ENCODE assay signal across 8 cellular contexts in genomic region chr12:14995583-14996425, GRCh38. TPM values are rescaled to one million over a fixed set of nuclear protein-coding genes. Genes with fewer than 3 reads are reported as not detected.
DNase-seq lines count a peak whose midpoint lies in the region; ATAC-seq, FAIRE-seq and TF ChIP-seq lines count a peak whose summit lies in the region.

No MANE protein-coding gene starts in this region.

- 0 out of 2 replicates have a peak, but pooled peaks cover 4% of the 10 kb centered on the region for H3K4me1 ChIP-seq in Caco-2
- H3K4me1 ChIP-seq in breast epithelium = no peaks in the 10 kb centered on the region
- no peaks in the 10 kb centered on the region for H3K4me1 ChIP-seq in HepG2 (ENCODE audit: insufficient read depth, low read length)

- FAIRE-seq in HepG2 (lab: Jason Lieb, UNC) = peak; percentile 26

- peaks cover 7% of the 10 kb centered on the region for H3K4me1 Mint-ChIP-seq in Caco-2 (ENCODE audit: low read depth, unreplicated experiment)
- H3K4me1 Mint-ChIP-seq in HFFc6 (ENCODE audit: low read depth) = peaks cover 29% of the 10 kb centered on the region

- DNase-seq in Caco-2 (peak in 1 of 2 experiments; percentile 46), HFFc6 (peak; percentile 33), NCI-H748 (lab: John Stamatoyannopoulos, UW; ENCODE audit: unreplicated experiment) (peak; percentile 53), breast epithelium (ENCODE audit: low spot score in 2 of 2) (no peak), HepG2 (ENCODE audit: low spot score) (peak; percentile 52), cortex of kidney (lab: John Stamatoyannopoulos, UW) (no peak), putamen (ENCODE audit: low spot score) (no peak)

- H3K9me3 ChIP-seq in Caco-2 (no peaks in the 10 kb centered on the region), breast epithelium (peaks cover 0 to 5% of the 10 kb centered on the region in 2 donors), HepG2 (ENCODE audit: low read length) (no peaks in the 10 kb centered on the region)

- H3K4me3 ChIP-seq in Caco-2 (ENCODE audit: low read depth, low read length) = no peak overlapping the region
- no peak overlapping the region for H3K4me3 ChIP-seq in breast epithelium
- H3K4me3 ChIP-seq in HepG2 (replicated peaks in 1 of 3; ENCODE audit: insufficient read depth in 1 of 3, low read depth in 2 of 3, low read length in 3 of 3) = no peak overlapping the region

- no peak overlapping the region for H3K4me2 ChIP-seq in HepG2 (ENCODE audit: low read depth, low read length)

- H3K27ac ChIP-seq in breast epithelium (no peak overlapping the region), HepG2 (ENCODE audit: extremely low read length, insufficient read depth, low read length) (no peak overlapping the region)

- no peaks in the 10 kb centered on the region for H3K27me3 ChIP-seq in Caco-2 (replicated peaks; ENCODE audit: control insufficient read depth, insufficient read depth, low read length)
- H3K27me3 ChIP-seq in breast epithelium = no peaks in the 10 kb centered on the region
- H3K27me3 ChIP-seq in HepG2 (ENCODE audit: control insufficient read depth in 1 of 2, insufficient read depth in 2 of 2, low read length in 2 of 2) = peaks cover 0 to 2% of the 10 kb centered on the region in 2 experiments; a peak in 1 of 5 replicates

- H3K36me3 ChIP-seq in Caco-2 (ENCODE audit: control insufficient read depth, insufficient read depth, low read length) (no peaks in the 10 kb centered on the region), breast epithelium (no peaks in the 10 kb centered on the region), HepG2 (replicated peaks in 1 of 2; ENCODE audit: control insufficient read depth in 1 of 2, insufficient read depth in 2 of 2, low read length in 2 of 2) (no peaks in the 10 kb centered on the region)

- CTCF ChIA-PET in Caco-2 (lab: Charles Lee) (interaction anchor here (0.6 to 2.4 kb wide), 13 partner anchors 16 to 194 kb away, joined by 3 to 38 read pairs (median 4); partner anchors contain the start of genes ART4, C12orf60, ERP27 and WBP11), HepG2 (lab: Yijun Ruan, JAX; ENCODE audit: low intra/inter-chr PET ratio, low total read pairs) (interaction anchor here (1.1 to 2.8 kb wide), 6 partner anchors 58 to 272 kb away, joined by 3 to 23 read pairs (median 10); no protein-coding TSS in a partner anchor)

- no peak for TF ChIP-seq RAD21 in HepG2 (CRISPR knock-in tag; IDR thresholded peaks at IDR 0.05)

- H3K79me2 ChIP-seq in HepG2 (ENCODE audit: insufficient read depth, low read length) = no peaks in the 10 kb centered on the region

- TF ChIP-seq EP300 in HepG2 (IDR thresholded peaks at IDR 0.05; ENCODE audit: low read depth in 2 of 2, low read length in 2 of 2) = no peak
- no peak for TF ChIP-seq EP300 in HepG2 (CRISPR knock-in tag; IDR thresholded peaks at IDR 0.05; ENCODE audit: borderline replicate concordance)

- POLR2A ChIA-PET in Caco-2 (lab: Charles Lee) (no interaction called here), HepG2 (lab: Yijun Ruan, JAX) (no interaction called here)

- H3K9me3 Mint-ChIP-seq in Caco-2 (ENCODE audit: unreplicated experiment) = peaks cover 4% of the 10 kb centered on the region
- no peaks in the 10 kb centered on the region for H3K9me3 Mint-ChIP-seq in HFFc6

- H3K4me3 Mint-ChIP-seq in Caco-2 (ENCODE audit: unreplicated experiment) (no peak overlapping the region), HFFc6 (no peak overlapping the region)

- intact Hi-C loops in Caco-2 (cut with micrococcal nuclease; ENCODE audit: unreplicated experiment) = loop anchor here (1.0 kb wide), 5 partner anchors 59 to 366 kb away; no protein-coding TSS in a partner anchor
- intact Hi-C loops in breast epithelium (cut with DNase I; ENCODE audit: low total_unique reads) = loop anchor here (10.0 kb wide), 1 partner anchor 741 kb away; no protein-coding TSS in a partner anchor
- intact Hi-C loops in HepG2 (cut with micrococcal nuclease; ENCODE audit: unreplicated experiment) = loop anchor here (1.0 to 10.0 kb wide), 4 partner anchors 151 to 361 kb away; no protein-coding TSS in a partner anchor

- BruUV-seq in Caco-2 (replicated peaks; lab: Mats Ljungman, UMichigan) = no TSS peak
- no TSS peak for BruUV-seq in HepG2 (replicated peaks; lab: Mats Ljungman, UMichigan)

- H3K27me3 Mint-ChIP-seq in Caco-2 (ENCODE audit: insufficient read depth, unreplicated experiment) = peaks cover 14% of the 10 kb centered on the region
- H3K27me3 Mint-ChIP-seq in HFFc6 (ENCODE audit: insufficient read depth) = peaks cover 9% of the 10 kb centered on the region

- TF ChIP-seq CTCF in Caco-2 (IDR thresholded peaks at IDR 0.05; ENCODE audit: insufficient read depth in 1 of 2, low read depth in 1 of 2, low read length in 1 of 2, severe bottlenecking in 1 of 2, unreplicated experiment in 1 of 2) (peak; percentile 69 to 74), HFFc6 (IDR thresholded peaks at IDR 0.05) (peak; percentile 86), breast epithelium (IDR thresholded peaks at IDR 0.05) (peak; percentile 30 to 76 (median 71)), HepG2 (CRISPR knock-in tag; IDR thresholded peaks at IDR 0.05) (peak; percentile 63)

- H3K27ac Mint-ChIP-seq in Caco-2 (ENCODE audit: unreplicated experiment) (no peak overlapping the region), HFFc6 (no peak overlapping the region; the same call in 1 of the 2 replicates)

- WGBS in HepG2 (ENCODE audit: low lambda C conversion rate) = 82% methylated on average over 3 of the region's 3 CpGs

- H2AFZ ChIP-seq in HepG2 (ENCODE audit: low read length) = no peak overlapping the region

- TF ChIP-seq POLR2A in breast epithelium (IDR thresholded peaks at IDR 0.05) (no peak), HepG2 (IDR thresholded peaks at IDR 0.05; ENCODE audit: insufficient read depth in 1 of 2, low read depth in 2 of 2, low read length in 2 of 2) (no peak)

- H3K36me3 Mint-ChIP-seq in Caco-2 (ENCODE audit: insufficient read depth, unreplicated experiment) = no peaks in the 10 kb centered on the region
- H3K36me3 Mint-ChIP-seq in HFFc6 (ENCODE audit: low read depth) = no peaks in the 10 kb centered on the region

- H3K9ac ChIP-seq in HepG2 (ENCODE audit: insufficient read depth, low read depth, low read length) = no peak overlapping the region

- ATAC-seq in HepG2 (no peak), HG03457 (IDR thresholded peaks at IDR 0.05; ENCODE audit: unreplicated experiment) (no peak)

- H4K20me1 ChIP-seq in HepG2 (ENCODE audit: insufficient read depth, low read length) = no peaks in the 10 kb centered on the region

- in situ Hi-C loops in HepG2 (cut with HindIII; ENCODE audit: extremely low pct_ligation_motif_present, low pct_unique_long_range_greater_than_20kb) = loop anchor here (5.0 kb wide), 3 partner anchors 154 to 274 kb away; partner anchors contain the start of genes ART4 and SMCO3

RNA-seq across cellular contexts. Expression of gene PDE6H, which starts 23.0 kb away (rescaled TPM):
- total RNA-seq in Caco-2 (2022) (not detected in 2 replicates), breast epithelium (not detected), HepG2 (2016; rRNA removed; fragmentation: Illumina TruSeq; extraction: Trizol) (not detected in 2 replicates)
- not detected for total RNA-seq in HFFc6 (2021; fragmentation: NEBNext Ultra II Directional; extraction: Animal tissue kit (Norgen Biotek cat#: 25700))
- not detected in 2 replicates for total RNA-seq in HepG2 (2016; cell fraction: cytosol; rRNA removed; fragmentation: Illumina TruSeq; extraction: Trizol; ENCODE audit: low read depth)
- not detected in 2 replicates for total RNA-seq in HepG2 (2016; cell fraction: insoluble cytoplasmic fraction; rRNA removed; fragmentation: Illumina TruSeq; extraction: Trizol)
- not detected in 2 replicates for total RNA-seq in HepG2 (2016; cell fraction: membrane; rRNA removed; fragmentation: Illumina TruSeq; extraction: Trizol)
- not detected in 2 replicates for total RNA-seq in HepG2 (2016; cell fraction: nucleus; rRNA removed; fragmentation: Illumina TruSeq; extraction: Trizol)
- not detected in 2 replicates for polyA plus RNA-seq in HepG2 (2011; rRNA removed)
- polyA plus RNA-seq in HepG2 (2011; cell fraction: cytosol; rRNA removed) = not detected in 2 replicates
- not detected in 2 replicates for polyA plus RNA-seq in HepG2 (2011; cell fraction: nucleus; rRNA removed)
- polyA plus RNA-seq in HepG2 (2012) = not detected in 2 replicates
- polyA plus RNA-seq in HepG2 (2016; cell fraction: cytosol; fragmentation: Illumina TruSeq; extraction: Trizol; ENCODE audit: low read depth) = not detected in 2 replicates
- not detected in 2 replicates for polyA plus RNA-seq in HepG2 (2016; cell fraction: insoluble cytoplasmic fraction; fragmentation: Illumina TruSeq; extraction: Trizol; ENCODE audit: low read depth)
- not detected in 2 replicates for polyA plus RNA-seq in HepG2 (2016; cell fraction: membrane; fragmentation: Illumina TruSeq; extraction: Trizol; ENCODE audit: low read depth)
- polyA plus RNA-seq in HepG2 (2016; cell fraction: nucleus; fragmentation: Illumina TruSeq; extraction: Trizol; ENCODE audit: insufficient read depth, low read depth) = not detected in 2 replicates
- polyA minus RNA-seq in HepG2 (2011; rRNA and poly(A)+ RNA removed; ENCODE audit: low replicate concordance) = not detected in 2 replicates
- polyA minus RNA-seq in HepG2 (2011; cell fraction: cytosol; rRNA and poly(A)+ RNA removed) = not detected in 2 replicates
- polyA minus RNA-seq in HepG2 (2011; cell fraction: nucleus; rRNA and poly(A)+ RNA removed) = not detected in 2 replicates

RNA-seq across cellular contexts. Expression of gene ARHGDIB, which starts 34.4 kb away (rescaled TPM):
- total RNA-seq in Caco-2 (2022) (15.9 and 21.1 TPM in 2 replicates), breast epithelium (100 to 1,000 TPM; 159 to 222 (median 168) TPM), HepG2 (2016; rRNA removed; fragmentation: Illumina TruSeq; extraction: Trizol) (0.11 and 0.28 TPM in 2 replicates)
- 1 to 10 TPM in 4 of 6 experiments, under 1 TPM in 2; 0.76 to 4.8 (median 3.0) TPM for total RNA-seq in HFFc6 (2021; fragmentation: NEBNext Ultra II Directional; extraction: Animal tissue kit (Norgen Biotek cat#: 25700))
- total RNA-seq in HepG2 (2016; cell fraction: cytosol; rRNA removed; fragmentation: Illumina TruSeq; extraction: Trizol; ENCODE audit: low read depth) = not detected in 2 replicates
- total RNA-seq in HepG2 (2016; cell fraction: insoluble cytoplasmic fraction; rRNA removed; fragmentation: Illumina TruSeq; extraction: Trizol) = 0.30 and 0.48 TPM in 2 replicates
- 0.17 TPM in 1 of 2 replicates, not detected in the other for total RNA-seq in HepG2 (2016; cell fraction: membrane; rRNA removed; fragmentation: Illumina TruSeq; extraction: Trizol)
- total RNA-seq in HepG2 (2016; cell fraction: nucleus; rRNA removed; fragmentation: Illumina TruSeq; extraction: Trizol) = not detected in 2 replicates
- 0.87 and 0.88 TPM in 2 replicates for polyA plus RNA-seq in HepG2 (2011; rRNA removed)
- polyA plus RNA-seq in HepG2 (2011; cell fraction: cytosol; rRNA removed) = 0.55 and 1.0 TPM in 2 replicates
- 0.52 and 0.53 TPM in 2 replicates for polyA plus RNA-seq in HepG2 (2011; cell fraction: nucleus; rRNA removed)
- 0.36 TPM in 1 of 2 replicates, not detected in the other for polyA plus RNA-seq in HepG2 (2012)
- not detected in 2 replicates for polyA plus RNA-seq in HepG2 (2016; cell fraction: cytosol; fragmentation: Illumina TruSeq; extraction: Trizol; ENCODE audit: low read depth)
- polyA plus RNA-seq in HepG2 (2016; cell fraction: insoluble cytoplasmic fraction; fragmentation: Illumina TruSeq; extraction: Trizol; ENCODE audit: low read depth) = 0.28 and 0.43 TPM in 2 replicates
- polyA plus RNA-seq in HepG2 (2016; cell fraction: membrane; fragmentation: Illumina TruSeq; extraction: Trizol; ENCODE audit: low read depth) = 0.27 and 0.32 TPM in 2 replicates
- polyA plus RNA-seq in HepG2 (2016; cell fraction: nucleus; fragmentation: Illumina TruSeq; extraction: Trizol; ENCODE audit: insufficient read depth, low read depth) = 0.47 TPM in 1 of 2 replicates, not detected in the other
- 4.0 and 4.8 TPM in 2 replicates for polyA minus RNA-seq in HepG2 (2011; rRNA and poly(A)+ RNA removed; ENCODE audit: low replicate concordance)
- not detected in 2 replicates for polyA minus RNA-seq in HepG2 (2011; cell fraction: cytosol; rRNA and poly(A)+ RNA removed)
- polyA minus RNA-seq in HepG2 (2011; cell fraction: nucleus; rRNA and poly(A)+ RNA removed) = 0.62 TPM in 1 of 2 replicates, not detected in the other

RNA-seq across cellular contexts. Expression of gene ERP27, which starts 57.5 kb away (rescaled TPM):
- 0.98 and 1.1 TPM in 2 replicates for total RNA-seq in Caco-2 (2022)
- total RNA-seq in HFFc6 (2021; fragmentation: NEBNext Ultra II Directional; extraction: Animal tissue kit (Norgen Biotek cat#: 25700)) = not detected
- total RNA-seq in breast epithelium = 1 to 10 TPM in 2 of 3 donors, under 1 TPM in 1; 0.96 to 8.5 (median 7.8) TPM
- total RNA-seq in HepG2 (2016; rRNA removed; fragmentation: Illumina TruSeq; extraction: Trizol) = 5.1 and 6.6 TPM in 2 replicates
- 1.5 and 2.2 TPM in 2 replicates for total RNA-seq in HepG2 (2016; cell fraction: cytosol; rRNA removed; fragmentation: Illumina TruSeq; extraction: Trizol; ENCODE audit: low read depth)
- total RNA-seq in HepG2 (2016; cell fraction: insoluble cytoplasmic fraction; rRNA removed; fragmentation: Illumina TruSeq; extraction: Trizol) = 4.6 and 8.4 TPM in 2 replicates
- total RNA-seq in HepG2 (2016; cell fraction: membrane; rRNA removed; fragmentation: Illumina TruSeq; extraction: Trizol) = 3.1 and 3.6 TPM in 2 replicates
- 7.5 and 8.3 TPM in 2 replicates for total RNA-seq in HepG2 (2016; cell fraction: nucleus; rRNA removed; fragmentation: Illumina TruSeq; extraction: Trizol)
- 1.6 and 1.8 TPM in 2 replicates for polyA plus RNA-seq in HepG2 (2011; rRNA removed)
- polyA plus RNA-seq in HepG2 (2011; cell fraction: cytosol; rRNA removed) = 1.2 and 1.8 TPM in 2 replicates
- 0.34 and 0.36 TPM in 2 replicates for polyA plus RNA-seq in HepG2 (2011; cell fraction: nucleus; rRNA removed)
- 0.33 and 0.59 TPM in 2 replicates for polyA plus RNA-seq in HepG2 (2012)
- polyA plus RNA-seq in HepG2 (2016; cell fraction: cytosol; fragmentation: Illumina TruSeq; extraction: Trizol; ENCODE audit: low read depth) = 2.1 and 3.6 TPM in 2 replicates
- polyA plus RNA-seq in HepG2 (2016; cell fraction: insoluble cytoplasmic fraction; fragmentation: Illumina TruSeq; extraction: Trizol; ENCODE audit: low read depth) = 5.1 and 6.0 TPM in 2 replicates
- polyA plus RNA-seq in HepG2 (2016; cell fraction: membrane; fragmentation: Illumina TruSeq; extraction: Trizol; ENCODE audit: low read depth) = 2.4 and 3.7 TPM in 2 replicates
- 11.6 and 13.9 TPM in 2 replicates for polyA plus RNA-seq in HepG2 (2016; cell fraction: nucleus; fragmentation: Illumina TruSeq; extraction: Trizol; ENCODE audit: insufficient read depth, low read depth)
- 0.92 TPM in 1 of 2 replicates, not detected in the other for polyA minus RNA-seq in HepG2 (2011; rRNA and poly(A)+ RNA removed; ENCODE audit: low replicate concordance)
- 0.35 and 0.59 TPM in 2 replicates for polyA minus RNA-seq in HepG2 (2011; cell fraction: cytosol; rRNA and poly(A)+ RNA removed)
- polyA minus RNA-seq in HepG2 (2011; cell fraction: nucleus; rRNA and poly(A)+ RNA removed) = 0.52 and 0.87 TPM in 2 replicates

Comparison
In these comparisons a context has a peak if more than half of its experiments do, and no peak if none do; other contexts are left out.
1. DNase-seq: peak in HFFc6 (single experiment), NCI-H748 (single experiment) and HepG2 (single experiment); none in breast epithelium (0 of 2), cortex of kidney (single experiment) and putamen (single experiment).
2. Peak in every context shown above with its lines, with median percentiles within 50 percentile points of each other: CTCF ChIP-seq.